In the genomic region with DNA sequence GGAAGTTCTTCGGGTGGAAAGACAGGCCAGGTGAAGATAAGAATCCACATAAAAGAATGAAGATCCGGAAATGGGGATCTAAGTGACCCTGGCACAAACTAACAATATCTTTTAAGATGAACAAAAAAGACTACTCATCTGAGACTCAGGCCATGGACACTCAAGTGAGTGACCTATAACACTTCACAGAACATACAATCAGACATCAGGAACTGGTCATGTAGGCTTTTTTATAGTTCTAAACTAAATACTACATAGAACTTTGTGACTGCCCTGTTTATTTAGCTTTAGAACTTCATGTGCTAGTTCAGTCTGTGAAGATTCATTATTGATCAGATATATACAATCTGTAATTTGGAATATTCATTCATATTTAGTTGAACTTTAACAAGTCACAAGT, we compare ENCODE assay signal across 35 cellular contexts. TPM values are rescaled to one million over a fixed set of nuclear protein-coding genes. Genes with fewer than 3 reads are reported as not detected.
"Had no signal": no experiment of that assay in that cellular context is flagged by ENCODE, and none has a peak within 500 bp of the region (broad histone marks: within the 10 kb centered on the region; RNA-seq: fewer than 3 reads in every experiment).

No MANE protein-coding gene starts in this region.

- DNase-seq: activated B cell treated with CpG ODN at 0.5 μM for 24 hours; activated CD4-positive, alpha-beta memory T cell treated with anti-CD3 and anti-CD28 coated beads, Interleukin-2, amount 10 ng/mL, durations not matched to agents 7 days and 5 days; activated CD4-positive, alpha-beta T cell treated with anti-CD3 and anti-CD28 coated beads for 48 hours; activated CD4-positive, alpha-beta T cell treated with anti-CD3 and anti-CD28 coated beads, Interleukin-2, amount 10 ng/mL, durations not matched to agents 7 days and 5 days; activated CD4-positive, alpha-beta T cell treated with anti-CD3 and anti-CD28 coated beads, Interleukin-2, amount 50 U/mL, for 48 hours; activated CD4-positive, CD25-positive, alpha-beta regulatory T cell treated with anti-CD3 and anti-CD28 coated beads, Interleukin-2, amount 50 U/mL, for 72 hours; activated CD8-positive, alpha-beta memory T cell treated with anti-CD3 and anti-CD28 coated beads for 24 hours; activated CD8-positive, alpha-beta memory T cell treated with anti-CD3 and anti-CD28 coated beads, Interleukin-2, amount 10 ng/mL, durations not matched to agents 7 days and 5 days; activated CD8-positive, alpha-beta memory T cell treated with anti-CD3 and anti-CD28 coated beads, Interleukin-2, amount 50 U/mL, for 48 hours; activated CD8-positive, alpha-beta T cell treated with anti-CD3 and anti-CD28 coated beads, Interleukin-2, amount 10 ng/mL, durations not matched to agents 7 days and 5 days; activated effector memory CD4-positive, alpha-beta T cell treated with Interleukin-2 at 50 U/mL for 16 hours; activated gamma-delta T cell; activated naive CD4-positive, alpha-beta T cell treated with anti-CD3 and anti-CD28 coated beads, Interleukin-2, amount 10 ng/mL, durations not matched to agents 7 days and 5 days; activated naive CD4-positive, alpha-beta T cell treated with Interleukin-2 at 50 U/mL for 16 hours; activated naive CD8-positive, alpha-beta T cell treated with anti-CD3 and anti-CD28 coated beads, Interleukin-2, amount 10 ng/mL, durations not matched to agents 7 days and 5 days; activated naive CD8-positive, alpha-beta T cell treated with anti-CD3 and anti-CD28 coated beads, Interleukin-2, amount 50 U/mL, for 24 hours; activated T-cell treated with anti-CD3 and anti-CD28 coated beads, Interleukin-2, amount 50 U/mL, for 24 hours; activated T-cell treated with anti-CD3 and anti-CD28 coated beads, Interleukin-2, amount 50 U/mL, for 48 hours; amygdala; anterior cingulate cortex; central memory CD4-positive, alpha-beta T cell; SW 1271; T-helper 1 cell; T-helper 2 cell; T-helper 9 cell; WERI-Rb-1 had no signal

- H3K9me3 Mint-ChIP-seq: activated naive CD4-positive, alpha-beta T cell treated with anti-CD3 and anti-CD28 coated beads, Interleukin-2, amount 50 U/mL, for 24 hours had no signal

- FAIRE-seq: bronchial epithelial cell, TTC549 had no signal

- H3K4me3 Mint-ChIP-seq: activated B cell treated with CpG ODN at 0.5 μM for 24 hours; activated CD4-positive, alpha-beta memory T cell treated with anti-CD3 and anti-CD28 coated beads, Interleukin-2, amount 10 ng/mL, durations not matched to agents 7 days and 5 days; activated CD4-positive, alpha-beta T cell treated with anti-CD3 and anti-CD28 coated beads, Interleukin-2, amount 10 ng/mL, durations not matched to agents 7 days and 5 days; activated CD8-positive, alpha-beta memory T cell treated with anti-CD3 and anti-CD28 coated beads, Interleukin-2, amount 10 ng/mL, durations not matched to agents 7 days and 5 days; activated CD8-positive, alpha-beta T cell treated with anti-CD3 and anti-CD28 coated beads, Interleukin-2, amount 10 ng/mL, durations not matched to agents 7 days and 5 days; activated naive CD4-positive, alpha-beta T cell treated with anti-CD3 and anti-CD28 coated beads, Interleukin-2, amount 10 ng/mL, durations not matched to agents 7 days and 5 days; activated naive CD4-positive, alpha-beta T cell treated with anti-CD3 and anti-CD28 coated beads, Interleukin-2, amount 50 U/mL, for 24 hours; activated naive CD8-positive, alpha-beta T cell; activated naive CD8-positive, alpha-beta T cell treated with anti-CD3 and anti-CD28 coated beads, Interleukin-2, amount 10 ng/mL, durations not matched to agents 7 days and 5 days; activated naive CD8-positive, alpha-beta T cell treated with anti-CD3 and anti-CD28 coated beads, Interleukin-2, amount 50 U/mL, for 24 hours; activated T-cell treated with anti-CD3 and anti-CD28 coated beads, Interleukin-2, amount 50 U/mL, for 24 hours; brain; T-helper 1 cell treated with Interleukin-12 subunit alpha and Interleukin-12 subunit beta and Interleukin-4 antibody, amounts not matched to agents 30 μg/mL and 1 μg/mL, for 36 hours; T-helper 2 cell treated with Interferon-gamma antibody and Interleukin-4, amounts not matched to agents 5 μg/mL and 100 μg/mL, for 36 hours had no signal

- H3K4me3 ChIP-seq: ascending aorta had no signal

- H3K27me3 Mint-ChIP-seq: activated B cell treated with CpG ODN at 0.5 μM for 24 hours; activated CD4-positive, alpha-beta memory T cell treated with anti-CD3 and anti-CD28 coated beads, Interleukin-2, amount 10 ng/mL, durations not matched to agents 7 days and 5 days; activated CD4-positive, alpha-beta T cell treated with anti-CD3 and anti-CD28 coated beads, Interleukin-2, amount 10 ng/mL, durations not matched to agents 7 days and 5 days; activated CD8-positive, alpha-beta memory T cell treated with anti-CD3 and anti-CD28 coated beads, Interleukin-2, amount 10 ng/mL, durations not matched to agents 7 days and 5 days; activated naive CD4-positive, alpha-beta T cell treated with anti-CD3 and anti-CD28 coated beads, Interleukin-2, amount 10 ng/mL, durations not matched to agents 7 days and 5 days; activated naive CD4-positive, alpha-beta T cell treated with anti-CD3 and anti-CD28 coated beads, Interleukin-2, amount 50 U/mL, for 24 hours; activated naive CD8-positive, alpha-beta T cell treated with anti-CD3 and anti-CD28 coated beads, Interleukin-2, amount 50 U/mL, for 24 hours; activated T-cell treated with anti-CD3 and anti-CD28 coated beads, Interleukin-2, amount 50 U/mL, for 24 hours; brain had no signal

- H3K9me3 ChIP-seq: ascending aorta had no signal

- ATAC-seq: activated CD8-positive, alpha-beta memory T cell treated with anti-CD3 and anti-CD28 coated beads, Interleukin-2, amount 10 ng/mL, durations not matched to agents 7 days and 5 days; activated CD8-positive, alpha-beta T cell treated with anti-CD3 and anti-CD28 coated beads, Interleukin-2, amount 10 ng/mL, durations not matched to agents 7 days and 5 days; activated naive CD8-positive, alpha-beta T cell treated with anti-CD3 and anti-CD28 coated beads, Interleukin-2, amount 50 U/mL, for 24 hours had no signal

- H3K27me3 ChIP-seq: ascending aorta had no signal

- H3K27ac ChIP-seq: WERI-Rb-1 had no signal

- H3K27ac Mint-ChIP-seq: activated B cell treated with CpG ODN at 0.5 μM for 24 hours; activated CD4-positive, alpha-beta memory T cell treated with anti-CD3 and anti-CD28 coated beads, Interleukin-2, amount 10 ng/mL, durations not matched to agents 7 days and 5 days; activated CD4-positive, alpha-beta T cell treated with anti-CD3 and anti-CD28 coated beads, Interleukin-2, amount 10 ng/mL, durations not matched to agents 7 days and 5 days; activated CD8-positive, alpha-beta memory T cell treated with anti-CD3 and anti-CD28 coated beads, Interleukin-2, amount 10 ng/mL, durations not matched to agents 7 days and 5 days; activated CD8-positive, alpha-beta T cell treated with anti-CD3 and anti-CD28 coated beads, Interleukin-2, amount 10 ng/mL, durations not matched to agents 7 days and 5 days; activated naive CD4-positive, alpha-beta T cell treated with anti-CD3 and anti-CD28 coated beads, Interleukin-2, amount 10 ng/mL, durations not matched to agents 7 days and 5 days; activated naive CD4-positive, alpha-beta T cell treated with anti-CD3 and anti-CD28 coated beads, Interleukin-2, amount 50 U/mL, for 24 hours; activated naive CD8-positive, alpha-beta T cell; activated naive CD8-positive, alpha-beta T cell treated with anti-CD3 and anti-CD28 coated beads, Interleukin-2, amount 10 ng/mL, durations not matched to agents 7 days and 5 days; activated naive CD8-positive, alpha-beta T cell treated with anti-CD3 and anti-CD28 coated beads, Interleukin-2, amount 50 U/mL, for 24 hours; activated T-cell treated with anti-CD3 and anti-CD28 coated beads, Interleukin-2, amount 50 U/mL, for 24 hours; activated T-helper 2 cell treated with anti-CD3 and anti-CD28 coated beads, Interferon-gamma antibody, Interleukin-2, Interleukin-4, amounts not matched to agents 10 μg/mL and 5 μg/mL and 100 μg/mL, durations not matched to agents 14 hours and 24 hours and 36 hours; T-helper 1 cell treated with Interleukin-12 subunit alpha and Interleukin-12 subunit beta and Interleukin-4 antibody, amounts not matched to agents 30 μg/mL and 1 μg/mL, for 36 hours; T-helper 2 cell treated with Interferon-gamma antibody and Interleukin-4, amounts not matched to agents 5 μg/mL and 100 μg/mL, for 36 hours had no signal

- H3K4me1 Mint-ChIP-seq: activated B cell treated with CpG ODN at 0.5 μM for 24 hours; activated CD4-positive, alpha-beta memory T cell treated with anti-CD3 and anti-CD28 coated beads, Interleukin-2, amount 10 ng/mL, durations not matched to agents 7 days and 5 days; activated CD4-positive, alpha-beta T cell treated with anti-CD3 and anti-CD28 coated beads, Interleukin-2, amount 10 ng/mL, durations not matched to agents 7 days and 5 days; activated CD8-positive, alpha-beta memory T cell treated with anti-CD3 and anti-CD28 coated beads, Interleukin-2, amount 10 ng/mL, durations not matched to agents 7 days and 5 days; activated naive CD4-positive, alpha-beta T cell treated with anti-CD3 and anti-CD28 coated beads, Interleukin-2, amount 10 ng/mL, durations not matched to agents 7 days and 5 days; activated naive CD8-positive, alpha-beta T cell treated with anti-CD3 and anti-CD28 coated beads, Interleukin-2, amount 50 U/mL, for 24 hours had no signal

RNA-seq across cellular contexts. Expression of gene MMRN2, which starts 52.8 kb away (rescaled TPM):
- total RNA-seq: activated CD4-positive, alpha-beta memory T cell treated with anti-CD3 and anti-CD28 coated beads, Interleukin-2, amount 10 ng/mL, durations not matched to agents 7 days and 5 days; activated CD4-positive, alpha-beta T cell treated with anti-CD3 and anti-CD28 coated beads, Interleukin-2, amount 10 ng/mL, durations not matched to agents 7 days and 5 days; activated CD8-positive, alpha-beta memory T cell treated with anti-CD3 and anti-CD28 coated beads, Interleukin-2, amount 10 ng/mL, durations not matched to agents 7 days and 5 days; activated CD8-positive, alpha-beta T cell treated with anti-CD3 and anti-CD28 coated beads, Interleukin-2, amount 10 ng/mL, durations not matched to agents 7 days and 5 days; activated naive CD8-positive, alpha-beta T cell treated with anti-CD3 and anti-CD28 coated beads, Interleukin-2, amount 10 ng/mL, durations not matched to agents 7 days and 5 days; activated T-helper 2 cell treated with anti-CD3 and anti-CD28 coated beads, Interferon-gamma antibody, Interleukin-2, Interleukin-4, amounts not matched to agents 10 μg/mL and 5 μg/mL and 100 μg/mL, durations not matched to agents 14 hours and 24 hours and 36 hours had no signal

RNA-seq across cellular contexts. Expression of gene SNCG, which starts 53.8 kb away (rescaled TPM):
- total RNA-seq: activated B cell treated with CpG ODN at 0.5 μM for 24 hours; activated CD4-positive, alpha-beta memory T cell treated with anti-CD3 and anti-CD28 coated beads, Interleukin-2, amount 10 ng/mL, durations not matched to agents 7 days and 5 days; activated CD4-positive, alpha-beta T cell treated with anti-CD3 and anti-CD28 coated beads, Interleukin-2, amount 10 ng/mL, durations not matched to agents 7 days and 5 days; activated CD8-positive, alpha-beta memory T cell treated with anti-CD3 and anti-CD28 coated beads, Interleukin-2, amount 10 ng/mL, durations not matched to agents 7 days and 5 days; activated CD8-positive, alpha-beta T cell treated with anti-CD3 and anti-CD28 coated beads, Interleukin-2, amount 10 ng/mL, durations not matched to agents 7 days and 5 days; activated naive CD8-positive, alpha-beta T cell treated with anti-CD3 and anti-CD28 coated beads, Interleukin-2, amount 10 ng/mL, durations not matched to agents 7 days and 5 days; activated T-helper 2 cell treated with anti-CD3 and anti-CD28 coated beads, Interferon-gamma antibody, Interleukin-2, Interleukin-4, amounts not matched to agents 10 μg/mL and 5 μg/mL and 100 μg/mL, durations not matched to agents 14 hours and 24 hours and 36 hours had no signal
